Comparison of ENCODE assay signal across 10 cellular contexts in the genomic region with DNA sequence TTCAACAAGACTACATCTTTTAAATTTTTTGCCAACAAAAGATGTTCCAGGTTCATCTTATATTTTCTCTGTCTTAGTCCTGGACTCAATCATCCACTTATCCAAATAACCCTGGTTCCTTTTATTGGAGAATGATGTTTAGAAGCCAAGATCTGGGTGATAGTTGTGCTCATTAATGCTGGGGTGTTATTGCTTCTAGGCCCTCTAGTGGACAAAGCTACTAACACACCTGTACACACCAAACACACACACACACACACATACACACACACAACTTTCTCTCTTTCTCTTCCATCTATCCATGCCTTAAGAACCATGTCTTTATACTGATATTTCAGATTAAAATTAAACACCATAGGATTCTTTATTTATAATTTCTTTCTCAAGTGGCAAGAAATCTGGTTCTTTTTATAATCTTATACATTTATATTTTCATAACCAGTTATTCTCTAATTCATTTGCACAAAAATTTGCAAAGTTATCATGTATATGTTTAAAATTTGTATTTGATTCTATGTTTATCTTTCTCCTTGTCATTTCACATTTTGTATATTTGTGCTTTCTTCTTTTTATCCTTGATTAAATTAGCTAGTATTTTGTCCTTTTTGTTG.
DNase-seq lines count a peak whose midpoint lies in the region; ATAC-seq and TF ChIP-seq lines count a peak whose summit lies in the region.
"Had no signal": no experiment of that assay in that cellular context is flagged by ENCODE, and none has a peak within 500 bp of the region (broad histone marks: within the 10 kb centered on the region; RNA-seq: fewer than 3 reads in every experiment).

No MANE protein-coding gene starts in this region.

- TF ChIP-seq EP300 in transverse colon (IDR thresholded peaks at IDR 0.05; ENCODE audit: low read depth), result no peak

- no peaks in the 10 kb centered on the region for H3K27me3 ChIP-seq in transverse colon

- CTCF ChIA-PET in activated naive CD4-positive, alpha-beta T cell treated with anti-CD3 and anti-CD28 coated beads for 36 hours (lab: Charles Lee), result interaction anchor here (0.6 to 2.0 kb wide), 10 partner anchors 9 to 474 kb away, joined by 3 to 8 read pairs (median 4); partner anchors contain the start of gene FGF18

- peaks cover 38% of the 10 kb centered on the region for H3K27me3 Mint-ChIP-seq in activated naive CD4-positive, alpha-beta T cell treated with anti-CD3 and anti-CD28 coated beads for 36 hours (ENCODE audit: low read depth)
- H3K27me3 Mint-ChIP-seq in T-helper 2 cell treated with Interferon-gamma antibody and Interleukin-4, amounts not matched to agents 5 μg/mL and 100 μg/mL, for 36 hours (ENCODE audit: low read depth), result peaks cover 13% of the 10 kb centered on the region

- H3K36me3 ChIP-seq in transverse colon, result no peaks in the 10 kb centered on the region

- no peaks in the 10 kb centered on the region for H3K4me1 ChIP-seq in transverse colon

- no peak overlapping the region for H3K4me3 ChIP-seq in transverse colon
- H3K4me3 ChIP-seq: SK-N-MC had no signal

- H3K27ac Mint-ChIP-seq in activated naive CD4-positive, alpha-beta T cell treated with anti-CD3 and anti-CD28 coated beads for 36 hours, result no peak overlapping the region
- no peak overlapping the region for H3K27ac Mint-ChIP-seq in T-helper 2 cell treated with Interferon-gamma antibody and Interleukin-4, amounts not matched to agents 5 μg/mL and 100 μg/mL, for 36 hours
- H3K27ac Mint-ChIP-seq: activated T-helper 1 cell treated with anti-CD3 and anti-CD28 coated beads, Interleukin-12 subunit alpha, Interleukin-12 subunit beta, Interleukin-2, Interleukin-4 antibody, amounts not matched to agents 30 ng/mL and 10 ng/mL and 1 ng/mL, durations not matched to agents 14 hours and 24 hours and 36 hours had no signal

- H3K4me1 Mint-ChIP-seq in activated naive CD4-positive, alpha-beta T cell treated with anti-CD3 and anti-CD28 coated beads for 36 hours (ENCODE audit: low read depth), result peaks cover 4% of the 10 kb centered on the region
- no peaks in the 10 kb centered on the region for H3K4me1 Mint-ChIP-seq in T-helper 2 cell treated with Interferon-gamma antibody and Interleukin-4, amounts not matched to agents 5 μg/mL and 100 μg/mL, for 36 hours (ENCODE audit: low read depth)

- no peak overlapping the region for H3K27ac ChIP-seq in transverse colon
- H3K27ac ChIP-seq: SK-N-MC had no signal

- ATAC-seq in GM19452 (IDR thresholded peaks at IDR 0.05; ENCODE audit: unreplicated experiment), result no peak

- DNase-seq in activated naive CD4-positive, alpha-beta T cell treated with anti-CD3 and anti-CD28 coated beads for 36 hours, result peak; percentile 11
- no peak for DNase-seq in activated naive CD4-positive, alpha-beta T cell (lab: John Stamatoyannopoulos, UW)
- DNase-seq in NAMALWA (ENCODE audit: low spot score) (peak; percentile 43), ecto neural progenitor cell (ENCODE audit: low spot score) (peak; percentile 6), transverse colon (no peak)
- no peak for DNase-seq in stimulated activated CD4-positive, alpha-beta T cell treated with anti-CD3 and anti-CD28 coated beads, Interleukin-2, amount 100 ng/mL, for 24 hours
- DNase-seq in T-helper 2 cell treated with Interferon-gamma antibody and Interleukin-4, amounts not matched to agents 5 μg/mL and 100 μg/mL, for 36 hours (ENCODE audit: low spot score), result no peak

- H3K9me3 Mint-ChIP-seq in activated naive CD4-positive, alpha-beta T cell treated with anti-CD3 and anti-CD28 coated beads for 36 hours, result peaks cover 10% of the 10 kb centered on the region
- H3K9me3 Mint-ChIP-seq in T-helper 2 cell treated with Interferon-gamma antibody and Interleukin-4, amounts not matched to agents 5 μg/mL and 100 μg/mL, for 36 hours, result peaks cover 6% of the 10 kb centered on the region

- H3K36me3 Mint-ChIP-seq in activated naive CD4-positive, alpha-beta T cell treated with anti-CD3 and anti-CD28 coated beads for 36 hours (ENCODE audit: low read depth), result no peaks in the 10 kb centered on the region
- H3K36me3 Mint-ChIP-seq in T-helper 2 cell treated with Interferon-gamma antibody and Interleukin-4, amounts not matched to agents 5 μg/mL and 100 μg/mL, for 36 hours (ENCODE audit: low read depth), result no peaks in the 10 kb centered on the region

- no peaks in the 10 kb centered on the region for H3K9me3 ChIP-seq in transverse colon

- TF ChIP-seq POLR2A in transverse colon (IDR thresholded peaks at IDR 0.05), result no peak

- intact Hi-C loops in activated naive CD4-positive, alpha-beta T cell treated with anti-CD3 and anti-CD28 coated beads for 36 hours (cut with micrococcal nuclease), result loop anchor here (2.0 kb wide), 1 partner anchor 186 kb away; no protein-coding TSS in a partner anchor
- intact Hi-C loops in transverse colon (cut with DNase I; ENCODE audit: low total_unique reads), result no loop called here

- in situ Hi-C loops in transverse colon (cut with MboI; ENCODE audit: low pct_ligation_motif_present in 1 of 4, low pct_unique_long_range_greater_than_20kb in 1 of 4, low sequenced_read_pairs in 3 of 4), result no loop called here

- no peak overlapping the region for H3K4me3 Mint-ChIP-seq in activated naive CD4-positive, alpha-beta T cell treated with anti-CD3 and anti-CD28 coated beads for 36 hours
- H3K4me3 Mint-ChIP-seq in T-helper 2 cell treated with Interferon-gamma antibody and Interleukin-4, amounts not matched to agents 5 μg/mL and 100 μg/mL, for 36 hours, result no peak overlapping the region
- H3K4me3 Mint-ChIP-seq: activated T-helper 1 cell treated with anti-CD3 and anti-CD28 coated beads, Interleukin-12 subunit alpha, Interleukin-12 subunit beta, Interleukin-2, Interleukin-4 antibody, amounts not matched to agents 30 ng/mL and 10 ng/mL and 1 ng/mL, durations not matched to agents 14 hours and 24 hours and 36 hours had no signal

- TF ChIP-seq CTCF in transverse colon (IDR thresholded peaks at IDR 0.05), result peak in 4 of 5 experiments; percentile 10 to 28 (median 27)

Comparison
In these comparisons a context has a peak if more than half of its experiments do, and no peak if none do; other contexts are left out.
1. DNase-seq: peak in activated naive CD4-positive, alpha-beta T cell treated with anti-CD3 and anti-CD28 coated beads for 36 hours (single experiment), NAMALWA (single experiment) and ecto neural progenitor cell (single experiment); none in activated naive CD4-positive, alpha-beta T cell (0 of 4), transverse colon (single experiment), stimulated activated CD4-positive, alpha-beta T cell treated with anti-CD3 and anti-CD28 coated beads, Interleukin-2, amount 100 ng/mL, for 24 hours (0 of 2) and T-helper 2 cell treated with Interferon-gamma antibody and Interleukin-4, amounts not matched to agents 5 μg/mL and 100 μg/mL, for 36 hours (single experiment).